ENCODE assay signal across 8 cellular contexts in the genomic region with DNA sequence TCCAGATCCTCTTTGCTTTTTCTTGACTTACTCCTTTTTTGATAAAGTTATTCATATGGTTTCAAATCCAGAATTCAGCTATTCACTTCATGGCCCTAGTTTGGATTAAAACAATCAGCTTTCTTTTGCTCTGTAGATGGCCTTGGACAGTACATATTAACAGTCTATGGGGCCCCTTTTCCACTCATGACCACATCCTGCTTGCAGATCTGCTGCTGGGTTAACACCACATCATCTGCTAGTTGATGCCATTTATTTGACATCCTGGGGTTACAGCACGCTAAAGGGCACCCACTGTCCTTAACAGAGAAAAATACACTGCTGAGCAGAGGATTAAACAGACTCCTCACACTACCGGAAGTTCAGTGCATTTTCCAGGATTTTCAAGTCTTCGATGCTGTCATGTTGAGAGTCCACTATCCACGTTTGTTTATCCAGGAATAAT. TPM values are rescaled to one million over a fixed set of nuclear protein-coding genes. Genes with fewer than 3 reads are reported as not detected.
DNase-seq lines count a peak whose midpoint lies in the region; ATAC-seq and TF ChIP-seq lines count a peak whose summit lies in the region.

No MANE protein-coding gene starts in this region.

- peak; percentile 37 for DNase-seq in EL
- DNase-seq in Jurkat, Clone E6-1 (ENCODE audit: low read depth, low spot score), result peak; percentile 90
- peak; percentile 25 for DNase-seq in activated T-cell treated with anti-CD3 and anti-CD28 coated beads, Interleukin-2, amount 50 U/mL, for 1 hour
- DNase-seq in iris pigment epithelial cell (ENCODE audit: low read depth), result peak; percentile 60
- DNase-seq in stimulated activated naive CD8-positive, alpha-beta T cell treated with anti-CD3 and anti-CD28 coated beads, Interleukin-15, Interleukin-2, amounts not matched to agents 100 U/mL and 50 U/mL, for 24 hours, result peak; percentile 69
- no peak for DNase-seq in RWPE1 (ENCODE audit: low spot score)
- no peak for DNase-seq in AG08396 (ENCODE audit: low spot score)

- TF ChIP-seq CTCF in RWPE1 (conservative IDR thresholded peaks at IDR 0.05; ENCODE audit: low read depth), result no peak

- POLR2A ChIA-PET in RWPE1 (lab: Yijun Ruan, JAX; ENCODE audit: low non-redundant PET), result no interaction called here

- H3K27ac ChIP-seq in RWPE1, result no peak overlapping the region

- H3K4me3 ChIP-seq in Jurkat, Clone E6-1 (ENCODE audit: low read length), result peak overlapping the region; percentile 64

- peak; percentile 73 for ATAC-seq in GM21423 (IDR thresholded peaks at IDR 0.05; ENCODE audit: unreplicated experiment)
- peak; percentile 71 for ATAC-seq in stimulated activated naive CD8-positive, alpha-beta T cell treated with anti-CD3 and anti-CD28 coated beads, Interleukin-15, Interleukin-2, amounts not matched to agents 100 U/mL and 50 U/mL, for 24 hours

- CTCF ChIA-PET in RWPE1 (lab: Yijun Ruan, JAX), result interaction anchor here (0.6 to 1.2 kb wide), 3 partner anchors 11 to 1244 kb away, joined by 3 to 4 read pairs (median 3); no protein-coding TSS in a partner anchor

RNA-seq across cellular contexts. Expression of a gene that starts 0.9 kb away (rescaled TPM):
- polyA plus RNA-seq in Jurkat, Clone E6-1 (2012; ENCODE audit: insufficient read depth, insufficient read length), result 218 TPM

Comparison
In these comparisons a context has a peak if more than half of its experiments do, and no peak if none do; other contexts are left out.
1. DNase-seq: peak in EL (single experiment), Jurkat, Clone E6-1 (single experiment), activated T-cell treated with anti-CD3 and anti-CD28 coated beads, Interleukin-2, amount 50 U/mL, for 1 hour (single experiment), iris pigment epithelial cell (single experiment) and stimulated activated naive CD8-positive, alpha-beta T cell treated with anti-CD3 and anti-CD28 coated beads, Interleukin-15, Interleukin-2, amounts not matched to agents 100 U/mL and 50 U/mL, for 24 hours (single experiment); none in RWPE1 (single experiment) and AG08396 (single experiment).